1 cellular context compared by ENCODE assay signal in genomic region chr1:229689915-229690314, GRCh38.
TF ChIP-seq lines count a peak whose summit lies in the region.

No MANE protein-coding gene starts in this region.

TF ChIP-seq in H1, 55 proteins besides CTCF, POLR2A, EP300 and RAD21 (continued from another document):
- TF ChIP-seq EZH2 (IDR thresholded peaks at IDR 0.05; ENCODE audit: low read depth, low read length, severe bottlenecking) = no peak
- TF ChIP-seq TAF7 (optimal IDR thresholded peaks at IDR 0.05; ENCODE audit: borderline replicate concordance, low read depth, low read length) = no peak
- no peak for TF ChIP-seq HDAC2 (IDR thresholded peaks at IDR 0.05; ENCODE audit: borderline replicate concordance in 1 of 2, low read depth in 2 of 2, low read length in 2 of 2)
- TF ChIP-seq NANOG (IDR thresholded peaks at IDR 0.05; ENCODE audit: insufficient read depth, low read depth, low read length, poor library complexity, severe bottlenecking) = no peak
- TF ChIP-seq SIRT6 (IDR thresholded peaks at IDR 0.05; ENCODE audit: low read length) = no peak
- TF ChIP-seq NRF1 (IDR thresholded peaks at IDR 0.05; ENCODE audit: low read depth, low read length) = no peak
- no peak for TF ChIP-seq USF2 (IDR thresholded peaks at IDR 0.05; ENCODE audit: low read length)
- TF ChIP-seq SP1 (IDR thresholded peaks at IDR 0.05; ENCODE audit: low read depth, low read length) = no peak
- TF ChIP-seq YY1 (IDR thresholded peaks at IDR 0.05; ENCODE audit: low read depth, low read length) = no peak
- no peak for TF ChIP-seq EGR1 (IDR thresholded peaks at IDR 0.05; ENCODE audit: borderline replicate concordance, low read depth, low read length)
- TF ChIP-seq RBBP5 (IDR thresholded peaks at IDR 0.05; ENCODE audit: borderline replicate concordance, low read depth, low read length) = no peak
- no peak for TF ChIP-seq BCL11A (IDR thresholded peaks at IDR 0.05; ENCODE audit: low read depth in 2 of 2, low read length in 2 of 2)
